Comparison of ENCODE assay signal across 8 cellular contexts in the genomic region with DNA sequence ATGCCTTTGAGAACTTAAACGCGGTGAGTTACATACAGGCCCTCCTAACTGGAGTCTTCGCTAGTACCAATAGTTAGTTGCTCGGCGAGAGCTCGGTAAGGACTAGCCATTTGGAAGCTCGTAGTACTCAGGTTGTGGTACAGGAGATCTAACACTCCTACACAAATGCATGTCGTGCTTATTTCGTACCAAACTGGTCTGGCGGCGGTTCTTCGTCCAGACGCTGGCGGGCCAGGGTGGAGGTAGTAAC. TPM values are rescaled to one million over a fixed set of nuclear protein-coding genes. Genes with fewer than 3 reads are reported as not detected.
DNase-seq lines count a peak whose midpoint lies in the region; ATAC-seq and TF ChIP-seq lines count a peak whose summit lies in the region.

No MANE protein-coding gene starts in this region.

- H3K36me3 ChIP-seq in BJ (ENCODE audit: control insufficient read depth, insufficient read depth, low read length) = no peaks in the 10 kb centered on the region
- peaks cover 15% of the 10 kb centered on the region for H3K36me3 ChIP-seq in lower lobe of right lung
- no peaks in the 10 kb centered on the region for H3K36me3 ChIP-seq in uterus

- peak overlapping the region; percentile 98 for H3K27ac ChIP-seq in lower lobe of right lung
- peak overlapping the region; percentile 96 to 99 for H3K27ac ChIP-seq in uterus

- H3K27me3 Mint-ChIP-seq in brain = peaks cover 7% of the 10 kb centered on the region

- H3K9me3 Mint-ChIP-seq in brain = peaks cover 0 to 9% (median 0%) of the 10 kb centered on the region in 5 experiments

- DNase-seq in BJ (ENCODE audit: low read depth) (no peak), lower lobe of right lung (no peak), uterus (no peak), middle frontal gyrus (ENCODE audit: extremely low spot score, low spot score) (no peak)

- H3K9me3 ChIP-seq in lower lobe of right lung (no peaks in the 10 kb centered on the region), uterus (no peaks in the 10 kb centered on the region)

- H3K36me3 Mint-ChIP-seq in brain = no peaks in the 10 kb centered on the region

- CTCF ChIA-PET in BJ (lab: Yijun Ruan, JAX) = interaction anchor here (0.7 to 1.1 kb wide), 2 partner anchors 16 to 143 kb away, joined by 3 read pairs; no protein-coding TSS in a partner anchor

- peaks cover 17% of the 10 kb centered on the region for H3K4me1 Mint-ChIP-seq in brain

- peak; percentile 17 for ATAC-seq in HG02571 (IDR thresholded peaks at IDR 0.05; ENCODE audit: unreplicated experiment)
- peak; percentile 57 to 58 for ATAC-seq in lower lobe of right lung
- ATAC-seq in HG03378 (IDR thresholded peaks at IDR 0.05; ENCODE audit: unreplicated experiment) = no peak
- ATAC-seq in HG03097 (IDR thresholded peaks at IDR 0.05; ENCODE audit: low FRiP score, unreplicated experiment) = no peak

- peak overlapping the region; percentile 19 to 88 (median 81) for H3K4me3 Mint-ChIP-seq in brain

- intact Hi-C loops in lower lobe of right lung (cut with DNase I) = no loop called here
- intact Hi-C loops in uterus (cut with DNase I; ENCODE audit: low total_unique reads) = no loop called here

- peak overlapping the region in 2 of 5 experiments; percentile 61 to 93 for H3K27ac Mint-ChIP-seq in brain

- no peak for TF ChIP-seq POLR2A in uterus (IDR thresholded peaks at IDR 0.05)

- H3K27me3 ChIP-seq in BJ (ENCODE audit: control insufficient read depth, insufficient read depth, low read length) (no peaks in the 10 kb centered on the region), lower lobe of right lung (ENCODE audit: low read depth) (no peaks in the 10 kb centered on the region), uterus (no peaks in the 10 kb centered on the region)

- POLR2A ChIA-PET in BJ (lab: Charles Lee) = interaction anchor here (0.6 kb wide), 2 partner anchors 74 to 872 kb away, joined by 3 read pairs; no protein-coding TSS in a partner anchor

- H3K4me1 ChIP-seq in lower lobe of right lung (peaks cover 29% of the 10 kb centered on the region), uterus (peaks cover 0 to 7% of the 10 kb centered on the region in 2 donors)

- peak overlapping the region; percentile 86 for H3K4me3 ChIP-seq in BJ (ENCODE audit: low read depth, low read length)
- peak overlapping the region; percentile 76 for H3K4me3 ChIP-seq in lower lobe of right lung
- H3K4me3 ChIP-seq in uterus = peak overlapping the region; percentile 85 to 95

- no peak for TF ChIP-seq CTCF in BJ (IDR thresholded peaks at IDR 0.05; ENCODE audit: insufficient read depth, low read depth, low read length)
- TF ChIP-seq CTCF in brain (conservative IDR thresholded peaks at IDR 0.05) = no peak
- TF ChIP-seq CTCF in lower lobe of right lung (IDR thresholded peaks at IDR 0.05) = no peak
- no peak for TF ChIP-seq CTCF in uterus (IDR thresholded peaks at IDR 0.05)

RNA-seq across cellular contexts. Expression of gene VRK2, which starts 0.3 kb away (rescaled TPM):
- polyA plus RNA-seq in BJ (2011; rRNA removed) (11.9 and 17.9 TPM in 2 replicates), brain (ENCODE audit: insufficient read depth, low read depth, low replicate concordance) (2.2 TPM)
- 6.1 TPM in 2 replicates for polyA minus RNA-seq in BJ (2011; rRNA and poly(A)+ RNA removed)
- total RNA-seq in lower lobe of right lung (25.7 TPM), uterus (10 to 100 TPM; 17.1 to 30.3 (median 25.7) TPM)

Comparison
In these comparisons a context has a peak if more than half of its experiments do, and no peak if none do; other contexts are left out.
1. ATAC-seq: peak in HG02571 (single experiment) and lower lobe of right lung (2 of 2); none in HG03378 (single experiment) and HG03097 (single experiment).
2. Peak in every context shown above with its lines, with median percentiles within 50 percentile points of each other: H3K4me3 ChIP-seq.